In the genomic region with DNA sequence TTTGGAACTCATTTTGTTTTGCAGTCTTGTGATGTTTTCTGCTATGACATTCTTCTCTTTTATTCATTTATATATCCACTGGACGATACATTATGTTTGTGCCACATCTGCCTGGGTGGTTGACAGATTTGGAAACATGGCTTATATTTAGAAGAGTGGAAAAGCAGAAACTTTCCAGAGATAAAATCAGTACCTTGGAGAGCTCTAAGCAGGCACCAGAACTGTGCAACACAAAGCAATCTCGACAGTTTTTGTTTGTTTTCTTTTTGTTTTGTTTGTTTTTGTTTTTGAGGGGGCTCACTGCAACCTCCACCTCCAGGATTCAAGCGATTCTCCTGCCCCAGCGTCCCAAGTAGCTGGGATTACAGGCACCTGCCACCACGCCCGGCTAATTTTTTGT, we compare ENCODE assay signal across 15 cellular contexts. TPM values are rescaled to one million over a fixed set of nuclear protein-coding genes. Genes with fewer than 3 reads are reported as not detected.
A peak's percentile ranks its signal among the peaks of the same experiment; 100 is the strongest.
DNase-seq lines count a peak whose midpoint lies in the region; ATAC-seq, FAIRE-seq and TF ChIP-seq lines count a peak whose summit lies in the region.
"Had no signal": no experiment of that assay in that cellular context is flagged by ENCODE, and none has a peak within 500 bp of the region (broad histone marks: within the 10 kb centered on the region; RNA-seq: fewer than 3 reads in every experiment).

No MANE protein-coding gene starts in this region.

- H3K9me3 Mint-ChIP-seq in T-cell: no peaks in the 10 kb centered on the region
- H3K9me3 Mint-ChIP-seq: activated B cell treated with CpG ODN at 0.5 μM for 24 hours had no signal

- H3F3A ChIP-seq in MM.1S (ENCODE audit: insufficient read depth, low read length): no peaks in the 10 kb centered on the region

- H3K9ac ChIP-seq in MM.1S (ENCODE audit: low read length): no peak overlapping the region

- POLR2A ChIA-PET in T-cell (lab: Charles Lee): no interaction called here

- ATAC-seq in T-cell (replicated peaks in 1 of 4) (no peak), GM21825 (IDR thresholded peaks at IDR 0.05; ENCODE audit: unreplicated experiment) (no peak)

- H3K4me2 ChIP-seq in MM.1S (ENCODE audit: low read depth, low read length): no peak overlapping the region

- CTCF ChIA-PET in T-cell (lab: Charles Lee): no interaction called here

- H2AFZ ChIP-seq in MM.1S (ENCODE audit: low read length): no peak overlapping the region

- peaks cover 14 to 15% of the 10 kb centered on the region in 2 donors for H3K27me3 Mint-ChIP-seq in T-cell

- no peaks in the 10 kb centered on the region for H3K36me3 Mint-ChIP-seq in T-cell
- H3K36me3 Mint-ChIP-seq: activated naive CD8-positive, alpha-beta T cell; immature natural killer cell had no signal

- TF ChIP-seq CTCF in MM.1S (IDR thresholded peaks at IDR 0.05; ENCODE audit: low read length) (no peak), bronchial epithelial cell (IDR thresholded peaks at IDR 0.05; ENCODE audit: insufficient read depth, low read length, severe bottlenecking) (no peak), D721Med (IDR thresholded peaks at IDR 0.05; ENCODE audit: insufficient read depth, missing control alignments) (no peak)

- no peak overlapping the region for H3K4me3 Mint-ChIP-seq in T-cell
- H3K4me3 Mint-ChIP-seq: activated B cell treated with CpG ODN at 0.5 μM for 24 hours; activated naive CD8-positive, alpha-beta T cell; immature natural killer cell had no signal

- DNase-seq in H54 (ENCODE audit: insufficient read length, low spot score): peak; percentile 12
- peak; percentile 12 for DNase-seq in MM.1S
- peak; percentile 4 for DNase-seq in bronchial epithelial cell (ENCODE audit: low read depth)
- peak; percentile 38 for DNase-seq in myocyte (ENCODE audit: low read depth)
- no peak for DNase-seq in T-cell
- DNase-seq in D721Med (ENCODE audit: insufficient read length, low spot score): no peak
- DNase-seq in nucleus accumbens (lab: John Stamatoyannopoulos, UW): no peak
- DNase-seq: activated B cell treated with CpG ODN at 0.5 μM for 24 hours; immature natural killer cell; NCI-H2081; NK-92 treated with Interleukin-12 subunit alpha and Interleukin-12 subunit beta, amount 100 ng/mL, for 24 hours had no signal

- no peaks in the 10 kb centered on the region for H3K79me2 ChIP-seq in MM.1S (ENCODE audit: low read length)

- H4K20me1 ChIP-seq in MM.1S (ENCODE audit: insufficient read depth, low read length): no peaks in the 10 kb centered on the region

- no peaks in the 10 kb centered on the region for H3K9me3 ChIP-seq in MM.1S (replicated peaks; ENCODE audit: insufficient read depth, low read length)
- H3K9me3 ChIP-seq: Caco-2, thoracic aorta had no signal

- H3K27ac Mint-ChIP-seq in T-cell: no peak overlapping the region
- H3K27ac Mint-ChIP-seq: activated B cell treated with CpG ODN at 0.5 μM for 24 hours; activated naive CD8-positive, alpha-beta T cell; immature natural killer cell had no signal

- no peak for FAIRE-seq in H54 (lab: Jason Lieb, UNC)
- FAIRE-seq in bronchial epithelial cell (lab: Jason Lieb, UNC): no peak
- FAIRE-seq in D721Med (lab: Jason Lieb, UNC): no peak

- H3K27me3 ChIP-seq in MM.1S (replicated peaks; ENCODE audit: insufficient read depth, low read length) (no peaks in the 10 kb centered on the region), bronchial epithelial cell (ENCODE audit: control insufficient read depth, insufficient read depth, low read length) (no peaks in the 10 kb centered on the region)

- no peak overlapping the region for H3K27ac ChIP-seq in MM.1S (ENCODE audit: low read length)
- H3K27ac ChIP-seq: thoracic aorta had no signal

- no peak for TF ChIP-seq POLR2A in H54 (IDR thresholded peaks at IDR 0.05; ENCODE audit: low read depth, low read length)

- H3K4me3 ChIP-seq in MM.1S (ENCODE audit: low read length) (no peak overlapping the region), bronchial epithelial cell (ENCODE audit: low read depth, low read length) (no peak overlapping the region)
- H3K4me3 ChIP-seq: thoracic aorta had no signal

- H3K9me2 ChIP-seq in MM.1S (replicated peaks; ENCODE audit: insufficient read depth, low read length): no peaks in the 10 kb centered on the region

- H3K36me3 ChIP-seq in MM.1S (replicated peaks; ENCODE audit: insufficient read depth, low read length): no peaks in the 10 kb centered on the region
- no peaks in the 10 kb centered on the region for H3K36me3 ChIP-seq in bronchial epithelial cell (ENCODE audit: control insufficient read depth, insufficient read depth, low read length)
- H3K36me3 ChIP-seq: thoracic aorta had no signal

- H3K4me1 Mint-ChIP-seq in T-cell: no peaks in the 10 kb centered on the region
- H3K4me1 Mint-ChIP-seq: activated B cell treated with CpG ODN at 0.5 μM for 24 hours, immature natural killer cell had no signal

- no peaks in the 10 kb centered on the region for H3K4me1 ChIP-seq in MM.1S (ENCODE audit: low read length)
- H3K4me1 ChIP-seq: Caco-2 had no signal

RNA-seq across cellular contexts. Expression of a gene that starts 45.5 kb away (rescaled TPM):
- under 0.01 TPM in 2 replicates for total RNA-seq in bronchial epithelial cell
- total RNA-seq in myocyte: not detected in 2 replicates
- not detected for polyA plus RNA-seq in myocyte (2012)
- under 1 TPM in 1 of 5 donors, not detected in 4; 0.20 TPM for total RNA-seq in T-cell
- total RNA-seq: activated B cell treated with CpG ODN at 0.5 μM for 24 hours, Caco-2 had no signal
- polyA plus RNA-seq: immature natural killer cell had no signal

Comparison
In these comparisons a context has a peak if more than half of its experiments do, and no peak if none do; other contexts are left out.
1. DNase-seq: peak in H54 (single experiment), MM.1S (single experiment), bronchial epithelial cell (single experiment) and myocyte (single experiment); none in T-cell (0 of 34), D721Med (single experiment) and nucleus accumbens (0 of 56).